28 cellular contexts compared by ENCODE assay signal in the genomic region with DNA sequence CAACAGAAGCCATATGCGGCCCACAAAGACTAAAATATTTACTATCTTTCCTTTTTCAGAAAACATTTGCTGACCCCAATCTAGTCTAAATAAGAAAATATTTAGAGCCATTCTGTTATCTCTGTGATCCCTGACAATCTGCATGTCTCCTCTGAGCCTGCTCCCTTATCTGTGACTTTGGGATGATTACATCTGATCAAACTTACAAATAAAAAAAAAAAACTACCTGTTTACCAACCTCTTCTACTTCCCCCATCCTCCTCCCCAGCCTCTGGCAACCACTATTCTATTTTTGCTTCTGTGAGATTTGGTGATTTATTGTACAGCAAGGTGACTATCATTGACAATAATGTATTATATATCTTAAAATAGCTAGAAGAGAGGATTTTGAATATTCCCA.
"Had no signal": no experiment of that assay in that cellular context is flagged by ENCODE, and none has a peak within 500 bp of the region (broad histone marks: within the 10 kb centered on the region; RNA-seq: fewer than 3 reads in every experiment).

No MANE protein-coding gene starts in this region.

- H3K36me3 ChIP-seq: neural progenitor cell, ovary, spleen, suprapubic skin, tibial artery, transverse colon, upper lobe of right lung, uterus had no signal

- H3K27ac ChIP-seq: neural progenitor cell, ovary, parathyroid adenoma, psoas muscle, skin epidermis, spleen, suprapubic skin, testis, tibial artery, transverse colon, upper lobe of right lung, uterus had no signal

- H3K9me3 ChIP-seq: ovary, psoas muscle, spleen, suprapubic skin, testis, tibial artery, transverse colon, upper lobe of right lung, uterus had no signal

- H3K27me3 ChIP-seq: neural progenitor cell, ovary, spleen, suprapubic skin, testis, tibial artery, transverse colon, upper lobe of right lung, uterus had no signal

- H3K4me1 ChIP-seq: psoas muscle, spleen, testis, tibial artery, transverse colon, upper lobe of right lung, uterus had no signal

- H3K4me3 ChIP-seq: neural progenitor cell, ovary, psoas muscle, skin epidermis, smooth muscle cell, spleen, suprapubic skin, testis, tibial artery, transverse colon, upper lobe of right lung, uterus had no signal

- ATAC-seq: natural killer cell; psoas muscle; right cardiac atrium; sciatic nerve; stimulated activated memory B cell treated with anti-CD40 and anti-IgM and Interleukin-4, amounts not matched to agents 10 μg/mL and 1 μg/mL and 100 μg/mL, for 72 hours; stimulated activated naive CD8-positive, alpha-beta T cell treated with anti-CD3 and anti-CD28 coated beads, Interleukin-15, amount 100 ng/mL, for 72 hours; stimulated activated naive CD8-positive, alpha-beta T cell treated with anti-CD3 and anti-CD28 coated beads, Interleukin-15, Interleukin-2, amounts not matched to agents 100 U/mL and 50 U/mL, for 24 hours; upper lobe of right lung had no signal

- DNase-seq: natural killer cell; occipital lobe; ovary; posterior cingulate gyrus; psoas muscle; right cardiac atrium; spleen; stimulated activated CD4-positive, alpha-beta T cell treated with anti-CD3 and anti-CD28 coated beads, Interleukin-12 subunit alpha, Interleukin-12 subunit beta, amount 100 ng/mL, for 4 hours; stimulated activated CD4-positive, alpha-beta T cell treated with anti-CD3 and anti-CD28 coated beads, Interleukin-1b, Interleukin-23, amount 100 ng/mL, for 48 hours; stimulated activated CD4-positive, alpha-beta T cell treated with anti-CD3 and anti-CD28 coated beads, Interleukin-4, amount 100 ng/mL, for 1 hour; stimulated activated CD4-positive, alpha-beta T cell treated with anti-CD3 and anti-CD28 coated beads, Interleukin-4, amount 100 ng/mL, for 4 hours; stimulated activated CD8-positive, alpha-beta memory T cell treated with anti-CD3 and anti-CD28 coated beads, Interleukin-4, amount 100 ng/mL, for 48 hours; stimulated activated naive CD4-positive, alpha-beta T cell; stimulated activated naive CD8-positive, alpha-beta T cell treated with anti-CD3 and anti-CD28 coated beads, Interleukin-15, amount 100 ng/mL, for 72 hours; stimulated activated naive CD8-positive, alpha-beta T cell treated with anti-CD3 and anti-CD28 coated beads, Interleukin-15, Interleukin-2, amounts not matched to agents 100 U/mL and 50 U/mL, for 24 hours; substantia nigra; testis; tibial artery; transverse colon; upper lobe of right lung; uterus had no signal
